24 cellular contexts compared by ENCODE assay signal in the genomic region with DNA sequence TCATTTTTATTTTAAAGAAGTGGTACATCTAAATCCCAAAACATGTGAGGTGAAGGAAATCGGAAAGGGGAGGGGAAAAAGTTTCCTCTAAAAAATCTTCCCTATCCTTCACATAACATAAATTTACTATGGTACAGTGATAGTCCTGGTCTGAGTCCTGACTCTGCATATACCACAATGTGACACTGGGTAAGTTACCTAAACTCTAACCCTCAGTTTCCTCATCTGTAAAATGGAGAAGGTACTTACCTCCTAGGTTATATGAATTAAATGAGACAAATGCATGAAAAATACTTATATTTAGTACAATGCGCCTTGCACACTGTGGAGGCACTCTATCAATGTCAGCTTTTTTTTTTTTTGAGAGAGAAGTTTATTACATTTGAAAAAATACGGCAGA.
"Had no signal": no experiment of that assay in that cellular context is flagged by ENCODE, and none has a peak within 500 bp of the region (broad histone marks: within the 10 kb centered on the region; RNA-seq: fewer than 3 reads in every experiment).

No MANE protein-coding gene starts in this region.

- H3K4me2 ChIP-seq: neural progenitor cell had no signal

- ATAC-seq: heart left ventricle; left ventricle myocardium superior; lower lobe of right lung; natural killer cell; right cardiac atrium; stimulated activated effector memory CD8-positive, alpha-beta T cell treated with anti-CD3 and anti-CD28 coated beads, Interleukin-12 subunit alpha, Interleukin-12 subunit beta, amount 100 ng/mL, for 72 hours; stimulated activated naive CD8-positive, alpha-beta T cell treated with anti-CD3 and anti-CD28 coated beads, Interleukin-15, amount 100 ng/mL, for 72 hours had no signal

- DNase-seq: heart left ventricle; islet precursor cell; left ventricle myocardium superior; lower lobe of right lung; mammary epithelial cell; mesendoderm; naive B cell; natural killer cell; nephron progenitor cell; occipital lobe; ovary; right cardiac atrium; sigmoid colon; small intestine; spleen; stimulated activated CD4-positive, alpha-beta T cell treated with anti-CD3 and anti-CD28 coated beads, Interleukin-4, amount 100 ng/mL, for 24 hours; stimulated activated naive CD4-positive, alpha-beta T cell; stimulated activated naive CD8-positive, alpha-beta T cell treated with anti-CD3 and anti-CD28 coated beads, Interleukin-15, amount 100 ng/mL, for 72 hours; substantia nigra; uterus had no signal

- H3K36me3 ChIP-seq: lower lobe of right lung, neural progenitor cell, neutrophil, ovary, sigmoid colon, tibial nerve, uterus had no signal

- H2AFZ ChIP-seq: neural progenitor cell had no signal

- H3K27me3 ChIP-seq: heart left ventricle, neural progenitor cell, neutrophil, ovary, sigmoid colon, spleen, tibial nerve, uterus had no signal

- H3K9me3 ChIP-seq: heart left ventricle, lower lobe of right lung, neutrophil, ovary, sigmoid colon, spleen, tibial nerve, uterus had no signal

- FAIRE-seq: small intestine had no signal

- H3K9ac ChIP-seq: neural progenitor cell had no signal

- H3K27ac ChIP-seq: lower lobe of right lung, neural progenitor cell, neutrophil, ovary, sigmoid colon, tibial nerve, uterus had no signal

- H3K4me3 ChIP-seq: heart left ventricle, lower lobe of right lung, neural progenitor cell, ovary, sigmoid colon, spleen, tibial nerve, uterus had no signal
